In genomic region chr14:60085693-60086092, GRCh38 we compare ENCODE assay signal across 30 cellular contexts.
"Had no signal": no experiment of that assay in that cellular context is flagged by ENCODE, and none has a peak within 500 bp of the region (broad histone marks: within the 10 kb centered on the region; RNA-seq: fewer than 3 reads in every experiment).

No MANE protein-coding gene starts in this region.

- H3K27ac Mint-ChIP-seq: activated CD4-positive, alpha-beta memory T cell treated with anti-CD3 and anti-CD28 coated beads, Interleukin-2, amount 10 ng/mL, durations not matched to agents 7 days and 5 days; activated CD4-positive, alpha-beta T cell treated with anti-CD3 and anti-CD28 coated beads for 36 hours; activated CD4-positive, alpha-beta T cell treated with anti-CD3 and anti-CD28 coated beads, Interleukin-2, amount 10 ng/mL, durations not matched to agents 24 days and 14 days; activated naive CD4-positive, alpha-beta T cell treated with anti-CD3 and anti-CD28 coated beads, Interleukin-2, amount 10 ng/mL, durations not matched to agents 7 days and 5 days; activated naive CD4-positive, alpha-beta T cell treated with anti-CD3 and anti-CD28 coated beads, Interleukin-2, amount 50 U/mL, for 72 hours; activated T-cell treated with anti-CD3 and anti-CD28 coated beads, Interleukin-2, amount 50 U/mL, for 24 hours; activated T-cell treated with anti-CD3 and anti-CD28 coated beads, Interleukin-2, amount 50 U/mL, for 72 hours; effector memory CD8-positive, alpha-beta T cell had no signal

- H3K4me3 Mint-ChIP-seq: activated CD4-positive, alpha-beta memory T cell treated with anti-CD3 and anti-CD28 coated beads, Interleukin-2, amount 10 ng/mL, durations not matched to agents 7 days and 5 days; activated CD4-positive, alpha-beta T cell treated with anti-CD3 and anti-CD28 coated beads for 36 hours; activated CD4-positive, alpha-beta T cell treated with anti-CD3 and anti-CD28 coated beads, Interleukin-2, amount 10 ng/mL, durations not matched to agents 24 days and 14 days; activated naive CD4-positive, alpha-beta T cell treated with anti-CD3 and anti-CD28 coated beads, Interleukin-2, amount 10 ng/mL, durations not matched to agents 7 days and 5 days; activated T-cell treated with anti-CD3 and anti-CD28 coated beads, Interleukin-2, amount 50 U/mL, for 24 hours; activated T-cell treated with anti-CD3 and anti-CD28 coated beads, Interleukin-2, amount 50 U/mL, for 72 hours; effector memory CD8-positive, alpha-beta T cell had no signal

- H3K27ac ChIP-seq: brain microvascular endothelial cell, epithelial cell of prostate, esophagus squamous epithelium had no signal

- H3K9me3 Mint-ChIP-seq: activated CD4-positive, alpha-beta memory T cell treated with anti-CD3 and anti-CD28 coated beads, Interleukin-2, amount 10 ng/mL, durations not matched to agents 7 days and 5 days; activated CD4-positive, alpha-beta T cell treated with anti-CD3 and anti-CD28 coated beads, Interleukin-2, amount 10 ng/mL, durations not matched to agents 24 days and 14 days; activated naive CD4-positive, alpha-beta T cell treated with anti-CD3 and anti-CD28 coated beads, Interleukin-2, amount 10 ng/mL, durations not matched to agents 7 days and 5 days; activated naive CD4-positive, alpha-beta T cell treated with anti-CD3 and anti-CD28 coated beads, Interleukin-2, amount 50 U/mL, for 72 hours; activated T-cell treated with anti-CD3 and anti-CD28 coated beads, Interleukin-2, amount 50 U/mL, for 24 hours; activated T-cell treated with anti-CD3 and anti-CD28 coated beads, Interleukin-2, amount 50 U/mL, for 72 hours; effector memory CD8-positive, alpha-beta T cell had no signal

- H3K36me3 Mint-ChIP-seq: activated naive CD4-positive, alpha-beta T cell treated with anti-CD3 and anti-CD28 coated beads, Interleukin-2, amount 10 ng/mL, durations not matched to agents 7 days and 5 days; activated naive CD4-positive, alpha-beta T cell treated with anti-CD3 and anti-CD28 coated beads, Interleukin-2, amount 50 U/mL, for 72 hours had no signal

- ATAC-seq: activated CD4-positive, alpha-beta T cell treated with anti-CD3 and anti-CD28 coated beads for 36 hours; activated naive CD4-positive, alpha-beta T cell treated with anti-CD3 and anti-CD28 coated beads, Interleukin-2, amount 50 U/mL, for 72 hours; activated T-cell treated with anti-CD3 and anti-CD28 coated beads, Interleukin-2, amount 50 U/mL, for 72 hours; effector memory CD8-positive, alpha-beta T cell had no signal

- H3K36me3 ChIP-seq: brain microvascular endothelial cell, esophagus squamous epithelium had no signal

- FAIRE-seq: astrocyte, bronchial epithelial cell, colon, endothelial cell of umbilical vein had no signal

- H3K27me3 ChIP-seq: brain microvascular endothelial cell, esophagus squamous epithelium had no signal

- H3K9me3 ChIP-seq: esophagus squamous epithelium had no signal

- DNase-seq: activated CD4-positive, alpha-beta memory T cell treated with anti-CD3 and anti-CD28 coated beads, Interleukin-2, amount 10 ng/mL, durations not matched to agents 7 days and 5 days; activated CD4-positive, alpha-beta T cell treated with anti-CD3 and anti-CD28 coated beads for 36 hours; activated CD4-positive, alpha-beta T cell treated with anti-CD3 and anti-CD28 coated beads, Interleukin-2, amount 10 ng/mL, durations not matched to agents 24 days and 14 days; activated CD4-positive, alpha-beta T cell treated with anti-CD3 and anti-CD28 coated beads, Interleukin-2, amount 50 U/mL, for 4 hours; activated CD4-positive, CD25-positive, alpha-beta regulatory T cell; activated CD4-positive, CD25-positive, alpha-beta regulatory T cell treated with anti-CD3 and anti-CD28 coated beads, Interleukin-2, amount 50 U/mL, for 72 hours; activated CD8-positive, alpha-beta memory T cell treated with anti-CD3 and anti-CD28 coated beads, Interleukin-2, amount 50 U/mL, for 48 hours; activated gamma-delta T cell; activated naive CD4-positive, alpha-beta T cell; activated naive CD4-positive, alpha-beta T cell treated with anti-CD3 and anti-CD28 coated beads, Interleukin-2, amount 10 ng/mL, durations not matched to agents 7 days and 5 days; activated T-cell treated with anti-CD3 and anti-CD28 coated beads for 4 hours; activated T-cell treated with anti-CD3 and anti-CD28 coated beads, Interleukin-2, amount 50 U/mL, for 24 hours; activated T-cell treated with anti-CD3 and anti-CD28 coated beads, Interleukin-2, amount 50 U/mL, for 72 hours; amniotic stem cell; anterior cingulate cortex; brain microvascular endothelial cell; caudate nucleus; cortex of kidney; dermis blood vessel endothelial cell; effector CD4-positive, alpha-beta T cell; effector memory CD8-positive, alpha-beta T cell; esophagus squamous epithelium; foreskin melanocyte; T-helper 2 cell had no signal

- H3K4me3 ChIP-seq: esophagus squamous epithelium had no signal

- H3K27me3 Mint-ChIP-seq: activated CD4-positive, alpha-beta T cell treated with anti-CD3 and anti-CD28 coated beads for 36 hours; activated T-cell treated with anti-CD3 and anti-CD28 coated beads, Interleukin-2, amount 50 U/mL, for 24 hours had no signal
